Comparison of ENCODE assay signal across 7 cellular contexts in the genomic region with DNA sequence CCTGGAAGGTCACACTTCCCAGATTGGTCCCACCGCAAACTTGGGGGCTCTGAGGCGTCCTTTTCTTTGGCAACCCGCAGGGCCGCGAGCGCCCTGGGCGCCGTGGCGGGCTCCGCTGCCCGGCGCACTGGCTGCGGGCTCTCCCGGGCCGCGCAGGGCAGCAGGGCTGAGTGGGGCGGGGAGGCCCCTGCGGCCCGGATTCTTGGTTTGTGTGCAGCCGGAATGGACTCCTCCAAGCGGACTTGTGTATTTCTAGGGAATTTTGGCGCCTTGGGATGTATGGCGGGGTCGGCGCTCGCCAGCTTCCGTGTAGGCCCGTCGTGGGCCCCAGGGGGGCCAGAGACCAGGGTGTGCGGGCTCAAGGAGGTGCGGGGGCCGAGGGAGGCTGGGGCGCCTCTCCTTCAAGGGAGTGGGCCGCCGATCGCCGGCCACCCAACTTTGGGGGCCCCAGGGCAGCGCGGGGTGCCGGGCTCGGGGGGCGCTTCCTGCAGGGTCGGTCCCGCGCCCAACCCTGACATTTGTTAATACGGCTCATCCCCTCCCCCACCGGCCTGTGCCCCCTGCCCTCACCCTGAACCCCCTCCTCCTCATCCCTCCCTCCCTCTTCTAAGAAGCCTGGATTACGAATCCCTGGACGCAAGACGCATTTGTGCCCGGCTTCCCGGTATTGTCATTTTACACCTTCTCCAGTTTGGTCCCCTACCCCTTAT. TPM values are rescaled to one million over a fixed set of nuclear protein-coding genes. Genes with fewer than 3 reads are reported as not detected.
DNase-seq lines count a peak whose midpoint lies in the region; ATAC-seq and TF ChIP-seq lines count a peak whose summit lies in the region.

No MANE protein-coding gene starts in this region.

- H3K27me3 ChIP-seq in HL-60 (ENCODE audit: insufficient read depth, poor library complexity, severe bottlenecking) = no peaks in the 10 kb centered on the region

- H3K36me3 Mint-ChIP-seq in activated T-helper 1 cell treated with anti-CD3 and anti-CD28 coated beads, Interleukin-12 subunit alpha, Interleukin-12 subunit beta, Interleukin-2, Interleukin-4 antibody, amounts not matched to agents 30 ng/mL and 10 ng/mL and 1 ng/mL, durations not matched to agents 14 hours and 24 hours and 36 hours (ENCODE audit: low read depth) = no peaks in the 10 kb centered on the region

- H3K9me3 Mint-ChIP-seq in activated T-helper 1 cell treated with anti-CD3 and anti-CD28 coated beads, Interleukin-12 subunit alpha, Interleukin-12 subunit beta, Interleukin-2, Interleukin-4 antibody, amounts not matched to agents 30 ng/mL and 10 ng/mL and 1 ng/mL, durations not matched to agents 14 hours and 24 hours and 36 hours = no peaks in the 10 kb centered on the region

- H3K27me3 Mint-ChIP-seq in activated T-helper 1 cell treated with anti-CD3 and anti-CD28 coated beads, Interleukin-12 subunit alpha, Interleukin-12 subunit beta, Interleukin-2, Interleukin-4 antibody, amounts not matched to agents 30 ng/mL and 10 ng/mL and 1 ng/mL, durations not matched to agents 14 hours and 24 hours and 36 hours (ENCODE audit: insufficient read depth) = peaks cover 84% of the 10 kb centered on the region

- H3K4me3 ChIP-seq in HL-60 (replicated peaks; ENCODE audit: insufficient read depth, low read length) = peak overlapping the region; percentile 57

- peak; percentile 34 to 48 for ATAC-seq in left cardiac atrium
- ATAC-seq in sciatic nerve = no peak
- ATAC-seq in HG03039 (IDR thresholded peaks at IDR 0.05; ENCODE audit: unreplicated experiment) = no peak
- no peak for ATAC-seq in HG03139 (IDR thresholded peaks at IDR 0.05; ENCODE audit: unreplicated experiment)

- H3K4me1 Mint-ChIP-seq in activated T-helper 1 cell treated with anti-CD3 and anti-CD28 coated beads, Interleukin-12 subunit alpha, Interleukin-12 subunit beta, Interleukin-2, Interleukin-4 antibody, amounts not matched to agents 30 ng/mL and 10 ng/mL and 1 ng/mL, durations not matched to agents 14 hours and 24 hours and 36 hours (ENCODE audit: low read depth) = peaks cover 32% of the 10 kb centered on the region

- intact Hi-C loops in activated T-helper 1 cell treated with anti-CD3 and anti-CD28 coated beads, Interleukin-12 subunit alpha, Interleukin-12 subunit beta, Interleukin-2, Interleukin-4 antibody, amounts not matched to agents 30 ng/mL and 10 ng/mL and 1 ng/mL, durations not matched to agents 14 hours and 24 hours and 36 hours (cut with micrococcal nuclease) = no loop called here
- intact Hi-C loops in left cardiac atrium (cut with DNase I) = loop anchor here (10.0 kb wide), 3 partner anchors 52 to 172 kb away; no protein-coding TSS in a partner anchor
- intact Hi-C loops in sciatic nerve (cut with DNase I) = loop anchor here (10.0 kb wide), 3 partner anchors 52 to 172 kb away; no protein-coding TSS in a partner anchor

- TF ChIP-seq CTCF in HL-60 (IDR thresholded peaks at IDR 0.05; ENCODE audit: insufficient read depth, low read length) = no peak

- H3K4me3 Mint-ChIP-seq in activated T-helper 1 cell treated with anti-CD3 and anti-CD28 coated beads, Interleukin-12 subunit alpha, Interleukin-12 subunit beta, Interleukin-2, Interleukin-4 antibody, amounts not matched to agents 30 ng/mL and 10 ng/mL and 1 ng/mL, durations not matched to agents 14 hours and 24 hours and 36 hours = peak overlapping the region; percentile 90

- DNase-seq in HL-60 (ENCODE audit: low read depth in 1 of 2, low spot score in 1 of 2) (no peak), left cardiac atrium (peak; percentile 33), sciatic nerve (ENCODE audit: low spot score) (peak; percentile 63), NCI-H187 treated with DMSO at 0.1 percent for 48 hours (lab: John Stamatoyannopoulos, UW) (no peak)
- no peak for DNase-seq in activated T-helper 1 cell treated with anti-CD3 and anti-CD28 coated beads, Interleukin-12 subunit alpha, Interleukin-12 subunit beta, Interleukin-2, Interleukin-4 antibody, amounts not matched to agents 30 ng/mL and 10 ng/mL and 1 ng/mL, durations not matched to agents 14 hours and 24 hours and 36 hours (ENCODE audit: low spot score)

- H3K27ac Mint-ChIP-seq in activated T-helper 1 cell treated with anti-CD3 and anti-CD28 coated beads, Interleukin-12 subunit alpha, Interleukin-12 subunit beta, Interleukin-2, Interleukin-4 antibody, amounts not matched to agents 30 ng/mL and 10 ng/mL and 1 ng/mL, durations not matched to agents 14 hours and 24 hours and 36 hours = no peak overlapping the region

- H3K27ac ChIP-seq in HL-60 (replicated peaks) = peak overlapping the region; percentile 79

RNA-seq across cellular contexts. Expression of a gene that starts 2.4 kb away (rescaled TPM):
- total RNA-seq in activated T-helper 1 cell treated with anti-CD3 and anti-CD28 coated beads, Interleukin-12 subunit alpha, Interleukin-12 subunit beta, Interleukin-2, Interleukin-4 antibody, amounts not matched to agents 30 ng/mL and 10 ng/mL and 1 ng/mL, durations not matched to agents 14 hours and 24 hours and 36 hours = 0.32 and 0.36 TPM in 2 replicates
- total RNA-seq in left cardiac atrium (10 to 100 TPM; 15.7 to 16.3 TPM), sciatic nerve (53.6 TPM)

Comparison
In these comparisons a context has a peak if more than half of its experiments do, and no peak if none do; other contexts are left out.
1. DNase-seq: peak in left cardiac atrium (single experiment) and sciatic nerve (single experiment); none in HL-60 (0 of 2), activated T-helper 1 cell treated with anti-CD3 and anti-CD28 coated beads, Interleukin-12 subunit alpha, Interleukin-12 subunit beta, Interleukin-2, Interleukin-4 antibody, amounts not matched to agents 30 ng/mL and 10 ng/mL and 1 ng/mL, durations not matched to agents 14 hours and 24 hours and 36 hours (single experiment) and NCI-H187 treated with DMSO at 0.1 percent for 48 hours (single experiment).
2. ATAC-seq: peak in left cardiac atrium (2 of 2); none in sciatic nerve (single experiment), HG03039 (single experiment) and HG03139 (single experiment).
3. RNA of a gene that starts 2.4 kb away (total RNA-seq): 53.6 TPM in sciatic nerve (single experiment) and 15.7 to 16.3 TPM in left cardiac atrium; 0.32 to 0.36 TPM in activated T-helper 1 cell treated with anti-CD3 and anti-CD28 coated beads, Interleukin-12 subunit alpha, Interleukin-12 subunit beta, Interleukin-2, Interleukin-4 antibody, amounts not matched to agents 30 ng/mL and 10 ng/mL and 1 ng/mL, durations not matched to agents 14 hours and 24 hours and 36 hours; every median in the first group is over 10 times any median in the second.